Comparison of ENCODE assay signal across 1 cellular context in genomic region chr19:42440357-42441046, GRCh38.
TF ChIP-seq lines count a peak whose summit lies in the region.

No MANE protein-coding gene starts in this region.

TF ChIP-seq in H1, 55 proteins besides CTCF, POLR2A, EP300 and RAD21:
- TF ChIP-seq GTF2F1 (IDR thresholded peaks at IDR 0.05; ENCODE audit: borderline replicate concordance, low read depth, low read length) (no peak), SIN3A (conservative IDR thresholded peaks at IDR 0.05 in 1 of 2, IDR thresholded peaks at IDR 0.05 in 1 of 2; ENCODE audit: low read depth in 1 of 2, low read length in 2 of 2) (no peak), SAP30 (IDR thresholded peaks at IDR 0.05; ENCODE audit: insufficient read depth, insufficient replicate concordance, low read length) (no peak), ASH2L (IDR thresholded peaks at IDR 0.05; ENCODE audit: low read length) (no peak), FOSL1 (IDR thresholded peaks at IDR 0.05; ENCODE audit: insufficient read depth, low read depth, low read length) (no peak), HDAC2 (IDR thresholded peaks at IDR 0.05; ENCODE audit: borderline replicate concordance in 1 of 2, low read depth in 2 of 2, low read length in 2 of 2) (peak; percentile 38 to 94; a peak in 1 of 4 replicates), JUND (IDR thresholded peaks at IDR 0.05; ENCODE audit: low read length) (no peak), JUN (IDR thresholded peaks at IDR 0.05; ENCODE audit: low read depth, low read length) (no peak), E2F6 (IDR thresholded peaks at IDR 0.05) (no peak), SP2 (IDR thresholded peaks at IDR 0.05; ENCODE audit: low read length) (no peak), BACH1 (IDR thresholded peaks at IDR 0.05; ENCODE audit: low read length) (peak; percentile 77), MAFK (IDR thresholded peaks at IDR 0.05; ENCODE audit: low read depth, low read length) (no peak), BCL11A (IDR thresholded peaks at IDR 0.05; ENCODE audit: low read depth in 2 of 2, low read length in 2 of 2) (no peak), TEAD4 (IDR thresholded peaks at IDR 0.05; ENCODE audit: low read depth, low read length) (no peak), RXRA (IDR thresholded peaks at IDR 0.05; ENCODE audit: insufficient read depth, low read depth, low read length) (no peak), SP1 (IDR thresholded peaks at IDR 0.05; ENCODE audit: low read depth, low read length) (no peak), TAF7 (optimal IDR thresholded peaks at IDR 0.05; ENCODE audit: borderline replicate concordance, low read depth, low read length) (no peak), CREB1 (IDR thresholded peaks at IDR 0.05) (peak; percentile 50; the same call in 1 of the 2 replicates), HDAC6 (IDR thresholded peaks at IDR 0.05; ENCODE audit: low read depth, low read length) (no peak), GABPA (IDR thresholded peaks at IDR 0.05; ENCODE audit: borderline replicate concordance, insufficient read depth, low read length) (no peak), POU5F1 (IDR thresholded peaks at IDR 0.05; ENCODE audit: low read depth, low read length) (no peak), ATF3 (IDR thresholded peaks at IDR 0.05; ENCODE audit: insufficient read depth, low read depth, low read length) (no peak), CHD2 (IDR thresholded peaks at IDR 0.05; ENCODE audit: low read length) (no peak)
- TF ChIP-seq, protein P1, sequence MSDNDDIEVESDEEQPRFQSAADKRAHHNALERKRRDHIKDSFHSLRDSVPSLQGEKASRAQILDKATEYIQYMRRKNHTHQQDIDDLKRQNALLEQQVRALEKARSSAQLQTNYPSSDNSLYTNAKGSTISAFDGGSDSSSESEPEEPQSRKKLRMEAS (IDR thresholded peaks at IDR 0.05): no peak
